ENCODE assay signal across 30 cellular contexts in genomic region chr20:60428651-60429050, GRCh38.
"Had no signal": no experiment of that assay in that cellular context is flagged by ENCODE, and none has a peak within 500 bp of the region (broad histone marks: within the 10 kb centered on the region; RNA-seq: fewer than 3 reads in every experiment).

No MANE protein-coding gene starts in this region.

- DNase-seq: activated B cell treated with CpG ODN at 0.5 μM for 24 hours; activated CD4-positive, alpha-beta memory T cell treated with anti-CD3 and anti-CD28 coated beads, Interleukin-2, amount 10 ng/mL, durations not matched to agents 7 days and 5 days; activated CD4-positive, alpha-beta T cell treated with anti-CD3 and anti-CD28 coated beads, Interleukin-2, amount 10 ng/mL, durations not matched to agents 7 days and 5 days; activated CD4-positive, alpha-beta T cell treated with anti-CD3 and anti-CD28 coated beads, Interleukin-2, amount 50 U/mL, for 4 hours; activated CD8-positive, alpha-beta memory T cell treated with anti-CD3 and anti-CD28 coated beads, Interleukin-2, amount 50 U/mL, for 48 hours; activated gamma-delta T cell; activated naive CD4-positive, alpha-beta T cell; activated naive CD4-positive, alpha-beta T cell treated with anti-CD3 and anti-CD28 coated beads, Interleukin-2, amount 10 ng/mL, durations not matched to agents 7 days and 5 days; activated naive CD8-positive, alpha-beta T cell treated with anti-CD3 and anti-CD28 coated beads, Interleukin-2, amount 10 ng/mL, durations not matched to agents 7 days and 5 days; activated T-cell treated with anti-CD3 and anti-CD28 coated beads for 4 hours; activated T-cell treated with anti-CD3 and anti-CD28 coated beads, Interleukin-2, amount 50 U/mL, for 24 hours; activated T-cell treated with anti-CD3 and anti-CD28 coated beads, Interleukin-2, amount 50 U/mL, for 72 hours; amniotic stem cell; anterior cingulate cortex; brain microvascular endothelial cell; dermis blood vessel endothelial cell; effector CD4-positive, alpha-beta T cell; effector memory CD8-positive, alpha-beta T cell; erythroblast; esophagus squamous epithelium; head of caudate nucleus; hippocampal formation; T-helper 17 cell; T1000; WERI-Rb-1 had no signal

- H3K9me3 Mint-ChIP-seq: activated B cell treated with CpG ODN at 0.5 μM for 24 hours; activated CD4-positive, alpha-beta memory T cell treated with anti-CD3 and anti-CD28 coated beads, Interleukin-2, amount 10 ng/mL, durations not matched to agents 7 days and 5 days; activated CD4-positive, alpha-beta T cell treated with anti-CD3 and anti-CD28 coated beads, Interleukin-2, amount 10 ng/mL, durations not matched to agents 7 days and 5 days; activated naive CD4-positive, alpha-beta T cell treated with anti-CD3 and anti-CD28 coated beads, Interleukin-2, amount 10 ng/mL, durations not matched to agents 7 days and 5 days; activated naive CD4-positive, alpha-beta T cell treated with anti-CD3 and anti-CD28 coated beads, Interleukin-2, amount 50 U/mL, for 72 hours; activated naive CD8-positive, alpha-beta T cell treated with anti-CD3 and anti-CD28 coated beads, Interleukin-2, amount 10 ng/mL, durations not matched to agents 7 days and 5 days; activated T-cell treated with anti-CD3 and anti-CD28 coated beads, Interleukin-2, amount 50 U/mL, for 24 hours; activated T-cell treated with anti-CD3 and anti-CD28 coated beads, Interleukin-2, amount 50 U/mL, for 72 hours; central memory CD8-positive, alpha-beta T cell; effector memory CD8-positive, alpha-beta T cell; T-helper 2 cell treated with Interferon-gamma antibody and Interleukin-4, amounts not matched to agents 5 μg/mL and 100 μg/mL, for 36 hours had no signal

- H3K4me1 ChIP-seq: esophagus squamous epithelium had no signal

- H3K9me3 ChIP-seq: esophagus squamous epithelium had no signal

- H3K4me3 Mint-ChIP-seq: activated B cell treated with CpG ODN at 0.5 μM for 24 hours; activated CD4-positive, alpha-beta memory T cell treated with anti-CD3 and anti-CD28 coated beads, Interleukin-2, amount 10 ng/mL, durations not matched to agents 7 days and 5 days; activated CD4-positive, alpha-beta T cell treated with anti-CD3 and anti-CD28 coated beads, Interleukin-2, amount 10 ng/mL, durations not matched to agents 7 days and 5 days; activated naive CD4-positive, alpha-beta T cell treated with anti-CD3 and anti-CD28 coated beads, Interleukin-2, amount 10 ng/mL, durations not matched to agents 7 days and 5 days; activated naive CD8-positive, alpha-beta T cell treated with anti-CD3 and anti-CD28 coated beads, Interleukin-2, amount 10 ng/mL, durations not matched to agents 7 days and 5 days; activated T-cell treated with anti-CD3 and anti-CD28 coated beads, Interleukin-2, amount 50 U/mL, for 24 hours; activated T-cell treated with anti-CD3 and anti-CD28 coated beads, Interleukin-2, amount 50 U/mL, for 72 hours; central memory CD8-positive, alpha-beta T cell; effector memory CD8-positive, alpha-beta T cell; T-helper 17 cell; T-helper 2 cell treated with Interferon-gamma antibody and Interleukin-4, amounts not matched to agents 5 μg/mL and 100 μg/mL, for 36 hours had no signal

- H3K27ac Mint-ChIP-seq: activated B cell treated with CpG ODN at 0.5 μM for 24 hours; activated CD4-positive, alpha-beta memory T cell treated with anti-CD3 and anti-CD28 coated beads, Interleukin-2, amount 10 ng/mL, durations not matched to agents 7 days and 5 days; activated CD4-positive, alpha-beta T cell treated with anti-CD3 and anti-CD28 coated beads, Interleukin-2, amount 10 ng/mL, durations not matched to agents 7 days and 5 days; activated naive CD4-positive, alpha-beta T cell treated with anti-CD3 and anti-CD28 coated beads, Interleukin-2, amount 10 ng/mL, durations not matched to agents 7 days and 5 days; activated naive CD4-positive, alpha-beta T cell treated with anti-CD3 and anti-CD28 coated beads, Interleukin-2, amount 50 U/mL, for 72 hours; activated naive CD8-positive, alpha-beta T cell treated with anti-CD3 and anti-CD28 coated beads, Interleukin-2, amount 10 ng/mL, durations not matched to agents 7 days and 5 days; activated T-cell treated with anti-CD3 and anti-CD28 coated beads, Interleukin-2, amount 50 U/mL, for 24 hours; activated T-cell treated with anti-CD3 and anti-CD28 coated beads, Interleukin-2, amount 50 U/mL, for 72 hours; effector memory CD8-positive, alpha-beta T cell; T-helper 17 cell; T-helper 2 cell treated with Interferon-gamma antibody and Interleukin-4, amounts not matched to agents 5 μg/mL and 100 μg/mL, for 36 hours had no signal

- ATAC-seq: activated CD4-positive, CD25-positive, alpha-beta regulatory T cell treated with anti-CD3 and anti-CD28 coated beads, Interleukin-2, amount 50 U/mL, for 24 hours; activated naive CD4-positive, alpha-beta T cell treated with anti-CD3 and anti-CD28 coated beads, Interleukin-2, amount 50 U/mL, for 72 hours; activated T-cell treated with anti-CD3 and anti-CD28 coated beads, Interleukin-2, amount 50 U/mL, for 72 hours; effector memory CD8-positive, alpha-beta T cell; T-helper 17 cell had no signal

- H3K36me3 ChIP-seq: brain microvascular endothelial cell, esophagus squamous epithelium, WERI-Rb-1 had no signal

- H3K27ac ChIP-seq: brain microvascular endothelial cell, coronary artery, esophagus squamous epithelium, WERI-Rb-1 had no signal

- H3K27me3 Mint-ChIP-seq: activated B cell treated with CpG ODN at 0.5 μM for 24 hours; activated CD4-positive, alpha-beta memory T cell treated with anti-CD3 and anti-CD28 coated beads, Interleukin-2, amount 10 ng/mL, durations not matched to agents 7 days and 5 days; activated CD4-positive, alpha-beta T cell treated with anti-CD3 and anti-CD28 coated beads, Interleukin-2, amount 10 ng/mL, durations not matched to agents 7 days and 5 days; activated naive CD8-positive, alpha-beta T cell treated with anti-CD3 and anti-CD28 coated beads, Interleukin-2, amount 10 ng/mL, durations not matched to agents 7 days and 5 days; central memory CD8-positive, alpha-beta T cell had no signal

- H3K4me1 Mint-ChIP-seq: activated B cell treated with CpG ODN at 0.5 μM for 24 hours; activated CD4-positive, alpha-beta memory T cell treated with anti-CD3 and anti-CD28 coated beads, Interleukin-2, amount 10 ng/mL, durations not matched to agents 7 days and 5 days; activated CD4-positive, alpha-beta T cell treated with anti-CD3 and anti-CD28 coated beads, Interleukin-2, amount 10 ng/mL, durations not matched to agents 7 days and 5 days; activated naive CD4-positive, alpha-beta T cell treated with anti-CD3 and anti-CD28 coated beads, Interleukin-2, amount 10 ng/mL, durations not matched to agents 7 days and 5 days; activated naive CD8-positive, alpha-beta T cell treated with anti-CD3 and anti-CD28 coated beads, Interleukin-2, amount 10 ng/mL, durations not matched to agents 7 days and 5 days; central memory CD8-positive, alpha-beta T cell; T-helper 17 cell had no signal

- H3K4me3 ChIP-seq: coronary artery, esophagus squamous epithelium had no signal

- H3K36me3 Mint-ChIP-seq: activated naive CD4-positive, alpha-beta T cell treated with anti-CD3 and anti-CD28 coated beads, Interleukin-2, amount 10 ng/mL, durations not matched to agents 7 days and 5 days; activated naive CD4-positive, alpha-beta T cell treated with anti-CD3 and anti-CD28 coated beads, Interleukin-2, amount 50 U/mL, for 72 hours; activated naive CD8-positive, alpha-beta T cell treated with anti-CD3 and anti-CD28 coated beads, Interleukin-2, amount 10 ng/mL, durations not matched to agents 7 days and 5 days had no signal

- H3K27me3 ChIP-seq: brain microvascular endothelial cell, esophagus squamous epithelium had no signal
